In genomic region chr4:161182913-161183312, GRCh38 we compare ENCODE assay signal across 25 cellular contexts.
"Had no signal": no experiment of that assay in that cellular context is flagged by ENCODE, and none has a peak within 500 bp of the region (broad histone marks: within the 10 kb centered on the region; RNA-seq: fewer than 3 reads in every experiment).

No MANE protein-coding gene starts in this region.

- H3K4me2 ChIP-seq: neural progenitor cell had no signal

- H3K4me3 ChIP-seq: heart left ventricle, lower lobe of right lung, neural progenitor cell, right atrium auricular region, skin epidermis, spleen, suprapubic skin, thoracic aorta, tibial artery, upper lobe of right lung had no signal

- FAIRE-seq: urothelium cell line had no signal

- DNase-seq: heart left ventricle; islet precursor cell; left ventricle myocardium superior; lower lobe of right lung; mammary epithelial cell; mesenchymal stem cell; naive B cell; natural killer cell; nephron progenitor cell; occipital lobe; spleen; stimulated activated CD4-positive, alpha-beta T cell treated with anti-CD3 and anti-CD28 coated beads, Interleukin-4, amount 100 ng/mL, for 24 hours; stimulated activated naive CD4-positive, alpha-beta T cell; tibial artery; trophoblast cell; upper lobe of right lung had no signal

- H3K9ac ChIP-seq: neural progenitor cell had no signal

- H3K4me1 ChIP-seq: heart left ventricle, lower lobe of right lung, neural progenitor cell, right atrium auricular region, spleen, suprapubic skin, tibial artery, upper lobe of right lung had no signal

- H3K9me3 ChIP-seq: lower lobe of right lung, neutrophil, right atrium auricular region, suprapubic skin, thoracic aorta, tibial artery, upper lobe of right lung had no signal

- H3K27ac ChIP-seq: heart left ventricle, lower lobe of right lung, neural progenitor cell, neutrophil, right atrium auricular region, skin epidermis, spleen, suprapubic skin, thoracic aorta, tibial artery, upper lobe of right lung had no signal

- ATAC-seq: heart left ventricle; left ventricle myocardium superior; lower lobe of right lung; natural killer cell; sciatic nerve; stimulated activated effector memory CD8-positive, alpha-beta T cell treated with anti-CD3 and anti-CD28 coated beads, Interleukin-12 subunit alpha, Interleukin-12 subunit beta, amount 100 ng/mL, for 72 hours; upper lobe of right lung had no signal

- H3K27me3 ChIP-seq: heart left ventricle, neural progenitor cell, neutrophil, right atrium auricular region, spleen, suprapubic skin, tibial artery, upper lobe of right lung had no signal

- H2AFZ ChIP-seq: neural progenitor cell had no signal

- H3K36me3 ChIP-seq: heart left ventricle, lower lobe of right lung, neural progenitor cell, neutrophil, right atrium auricular region, spleen, suprapubic skin, thoracic aorta, tibial artery, upper lobe of right lung had no signal
